ENCODE assay signal across 28 cellular contexts in genomic region chr6:7902867-7903266, GRCh38.
"Had no signal": no experiment of that assay in that cellular context is flagged by ENCODE, and none has a peak within 500 bp of the region (broad histone marks: within the 10 kb centered on the region; RNA-seq: fewer than 3 reads in every experiment).

No MANE protein-coding gene starts in this region.

- H3K9me3 Mint-ChIP-seq: immature natural killer cell; naive thymus-derived CD8-positive, alpha-beta T cell; nephron; neural crest cell; stimulated activated memory B cell treated with anti-CD40 and anti-IgM and Interleukin-4, amounts not matched to agents 10 μg/mL and 1 μg/mL and 100 μg/mL, for 72 hours; stimulated activated naive CD8-positive, alpha-beta T cell treated with anti-CD3 and anti-CD28 coated beads, Interleukin-15, amount 100 ng/mL, for 72 hours; type B pancreatic cell had no signal

- H3K27ac ChIP-seq: left lung, lower lobe of right lung, ovary, right atrium auricular region, right lobe of liver, tibial nerve, vagina had no signal

- ATAC-seq: left colon; left lung; lower lobe of right lung; naive thymus-derived CD8-positive, alpha-beta T cell; right lobe of liver; stimulated activated memory B cell treated with anti-CD40 and anti-IgM and Interleukin-4, amounts not matched to agents 10 μg/mL and 1 μg/mL and 100 μg/mL, for 72 hours; stimulated activated naive CD8-positive, alpha-beta T cell treated with anti-CD3 and anti-CD28 coated beads, Interleukin-15, amount 100 ng/mL, for 72 hours had no signal

- H3K4me1 ChIP-seq: vagina had no signal

- H3K4me3 Mint-ChIP-seq: immature natural killer cell; naive thymus-derived CD8-positive, alpha-beta T cell; nephron; neural crest cell; stimulated activated memory B cell treated with anti-CD40 and anti-IgM and Interleukin-4, amounts not matched to agents 10 μg/mL and 1 μg/mL and 100 μg/mL, for 72 hours; stimulated activated naive CD8-positive, alpha-beta T cell treated with anti-CD3 and anti-CD28 coated beads, Interleukin-15, amount 100 ng/mL, for 72 hours; type B pancreatic cell had no signal

- DNase-seq: hypothalamus; immature natural killer cell; kidney; left colon; left lung; lower lobe of right lung; mammary epithelial cell; mesenchymal stem cell; naive thymus-derived CD8-positive, alpha-beta T cell; nucleus accumbens; ovary; right lobe of liver; stimulated activated CD4-positive, alpha-beta T cell treated with anti-CD3 and anti-CD28 coated beads, Interleukin-1b, Interleukin-23, amount 100 ng/mL, for 48 hours; stimulated activated CD4-positive, alpha-beta T cell treated with anti-CD3 and anti-CD28 coated beads, Interleukin-2, amount 100 ng/mL, for 48 hours; stimulated activated CD4-positive, alpha-beta T cell treated with anti-CD3 and anti-CD28 coated beads, Interleukin-4, amount 100 ng/mL, for 4 hours; stimulated activated CD8-positive, alpha-beta memory T cell treated with anti-CD3 and anti-CD28 coated beads, Interleukin-4, amount 100 ng/mL, for 48 hours; stimulated activated naive CD4-positive, alpha-beta T cell treated with Interleukin-2 at 50 U/mL for 16 hours; stimulated activated naive CD8-positive, alpha-beta T cell treated with anti-CD3 and anti-CD28 coated beads, Interleukin-15, amount 100 ng/mL, for 72 hours; substantia nigra had no signal

- H3K27me3 Mint-ChIP-seq: naive thymus-derived CD8-positive, alpha-beta T cell; stimulated activated memory B cell treated with anti-CD40 and anti-IgM and Interleukin-4, amounts not matched to agents 10 μg/mL and 1 μg/mL and 100 μg/mL, for 72 hours; stimulated activated naive CD8-positive, alpha-beta T cell treated with anti-CD3 and anti-CD28 coated beads, Interleukin-15, amount 100 ng/mL, for 72 hours; type B pancreatic cell had no signal

- H3K4me1 Mint-ChIP-seq: immature natural killer cell had no signal

- H3K36me3 ChIP-seq: ovary had no signal

- H3K27ac Mint-ChIP-seq: nephron; progenitor cell of endocrine pancreas; stimulated activated memory B cell treated with anti-CD40 and anti-IgM and Interleukin-4, amounts not matched to agents 10 μg/mL and 1 μg/mL and 100 μg/mL, for 72 hours; stimulated activated naive CD8-positive, alpha-beta T cell treated with anti-CD3 and anti-CD28 coated beads, Interleukin-15, amount 100 ng/mL, for 72 hours; type B pancreatic cell had no signal

- H3K27me3 ChIP-seq: left lung, ovary, right atrium auricular region, right lobe of liver, tibial nerve, vagina had no signal

- H3K4me2 ChIP-seq: smooth muscle cell had no signal

- H3K4me3 ChIP-seq: left lung, lower lobe of right lung, ovary, right atrium auricular region, right lobe of liver, smooth muscle cell, tibial nerve, vagina had no signal
